In the genomic region with DNA sequence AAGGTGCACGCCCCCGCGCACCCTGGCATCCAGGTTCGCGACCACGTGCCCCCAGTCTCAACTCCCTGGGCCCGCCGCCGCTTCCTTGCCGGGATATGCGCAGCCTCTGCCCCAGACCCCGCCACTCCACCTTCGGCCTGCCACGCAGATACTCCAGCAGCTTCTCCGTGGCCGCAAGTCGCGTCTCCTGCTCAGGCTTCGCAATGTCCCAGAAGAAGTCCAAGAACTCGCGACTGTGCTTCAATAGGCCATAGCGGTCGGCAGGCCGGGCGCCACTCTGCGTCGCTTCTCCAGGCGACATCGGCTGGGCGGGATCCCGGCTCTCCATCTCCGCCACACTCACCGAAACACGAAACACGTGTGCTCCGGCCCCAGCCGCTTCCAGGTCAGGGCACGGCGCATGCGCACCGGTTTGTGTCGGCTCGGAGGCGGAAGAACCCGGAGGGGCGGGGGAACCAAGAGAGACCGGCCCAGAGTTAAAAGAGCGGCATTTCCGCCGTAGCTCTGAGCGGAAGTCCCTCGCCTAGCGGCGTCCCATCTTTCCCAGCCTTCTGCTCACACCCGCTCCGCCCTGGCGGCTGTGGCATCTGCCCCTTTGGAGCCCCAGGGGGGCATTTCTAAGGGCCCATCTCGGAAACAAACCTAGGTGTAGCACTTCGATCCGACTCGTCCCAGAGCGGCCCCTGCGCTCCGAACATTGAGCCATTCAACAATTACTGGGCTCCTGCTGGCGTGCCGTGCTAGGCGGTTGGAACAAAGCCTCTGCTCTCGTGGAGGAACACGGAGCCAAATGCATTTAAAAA, we compare ENCODE assay signal across 8 cellular contexts.
DNase-seq lines count a peak whose midpoint lies in the region; ATAC-seq and TF ChIP-seq lines count a peak whose summit lies in the region.

A gene with protein sequence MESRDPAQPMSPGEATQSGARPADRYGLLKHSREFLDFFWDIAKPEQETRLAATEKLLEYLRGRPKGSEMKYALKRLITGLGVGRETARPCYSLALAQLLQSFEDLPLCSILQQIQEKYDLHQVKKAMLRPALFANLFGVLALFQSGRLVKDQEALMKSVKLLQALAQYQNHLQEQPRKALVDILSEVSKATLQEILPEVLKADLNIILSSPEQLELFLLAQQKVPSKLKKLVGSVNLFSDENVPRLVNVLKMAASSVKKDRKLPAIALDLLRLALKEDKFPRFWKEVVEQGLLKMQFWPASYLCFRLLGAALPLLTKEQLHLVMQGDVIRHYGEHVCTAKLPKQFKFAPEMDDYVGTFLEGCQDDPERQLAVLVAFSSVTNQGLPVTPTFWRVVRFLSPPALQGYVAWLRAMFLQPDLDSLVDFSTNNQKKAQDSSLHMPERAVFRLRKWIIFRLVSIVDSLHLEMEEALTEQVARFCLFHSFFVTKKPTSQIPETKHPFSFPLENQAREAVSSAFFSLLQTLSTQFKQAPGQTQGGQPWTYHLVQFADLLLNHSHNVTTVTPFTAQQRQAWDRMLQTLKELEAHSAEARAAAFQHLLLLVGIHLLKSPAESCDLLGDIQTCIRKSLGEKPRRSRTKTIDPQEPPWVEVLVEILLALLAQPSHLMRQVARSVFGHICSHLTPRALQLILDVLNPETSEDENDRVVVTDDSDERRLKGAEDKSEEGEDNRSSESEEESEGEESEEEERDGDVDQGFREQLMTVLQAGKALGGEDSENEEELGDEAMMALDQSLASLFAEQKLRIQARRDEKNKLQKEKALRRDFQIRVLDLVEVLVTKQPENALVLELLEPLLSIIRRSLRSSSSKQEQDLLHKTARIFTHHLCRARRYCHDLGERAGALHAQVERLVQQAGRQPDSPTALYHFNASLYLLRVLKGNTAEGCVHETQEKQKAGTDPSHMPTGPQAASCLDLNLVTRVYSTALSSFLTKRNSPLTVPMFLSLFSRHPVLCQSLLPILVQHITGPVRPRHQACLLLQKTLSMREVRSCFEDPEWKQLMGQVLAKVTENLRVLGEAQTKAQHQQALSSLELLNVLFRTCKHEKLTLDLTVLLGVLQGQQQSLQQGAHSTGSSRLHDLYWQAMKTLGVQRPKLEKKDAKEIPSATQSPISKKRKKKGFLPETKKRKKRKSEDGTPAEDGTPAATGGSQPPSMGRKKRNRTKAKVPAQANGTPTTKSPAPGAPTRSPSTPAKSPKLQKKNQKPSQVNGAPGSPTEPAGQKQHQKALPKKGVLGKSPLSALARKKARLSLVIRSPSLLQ (N-terminal part only) (minus strand): TSS at position 388 of the 803 bp plus-strand sequence. CDS start 60 bp downstream, at position 328.

- DNase-seq in AG10803 (ENCODE audit: low read depth) (peak; percentile 93), NCI-H446 treated with DMSO at 0.1 percent for 48 hours (lab: John Stamatoyannopoulos, UW) (peak; percentile 84), cerebellar cortex (ENCODE audit: low spot score) (peak; percentile 96), islet precursor cell (peak; percentile 98)
- DNase-seq in stimulated activated CD4-positive, alpha-beta T cell treated with anti-CD3 and anti-CD28 coated beads, Interleukin-12 subunit alpha, Interleukin-12 subunit beta, amount 100 ng/mL, for 48 hours (ENCODE audit: low read depth in 2 of 3, low spot score in 1 of 3): peak; percentile 92 to 99 (median 94)

- H3K4me3 ChIP-seq in AG10803 (ENCODE audit: low read length): peak within 1 kb of the TSS; percentile 99

- peak; percentile 43 for TF ChIP-seq CTCF in AG10803 (conservative IDR thresholded peaks at IDR 0.05; ENCODE audit: low read length)

- ATAC-seq in GM19023 (IDR thresholded peaks at IDR 0.05; ENCODE audit: unreplicated experiment): peak; percentile 74
- peak; percentile 76 for ATAC-seq in HG03342 (IDR thresholded peaks at IDR 0.05; ENCODE audit: unreplicated experiment)
- ATAC-seq in activated CD4-positive, CD25-positive, alpha-beta regulatory T cell treated with anti-CD3 and anti-CD28 coated beads, Interleukin-2, amount 50 U/mL, for 24 hours: peak; percentile 95 to 96

Comparison
In these comparisons a context has a peak if more than half of its experiments do, and no peak if none do; other contexts are left out.
1. Peak in every context shown above with its lines: DNase-seq, ATAC-seq and H3K4me3 ChIP-seq.